17 cellular contexts compared by ENCODE assay signal in the genomic region with DNA sequence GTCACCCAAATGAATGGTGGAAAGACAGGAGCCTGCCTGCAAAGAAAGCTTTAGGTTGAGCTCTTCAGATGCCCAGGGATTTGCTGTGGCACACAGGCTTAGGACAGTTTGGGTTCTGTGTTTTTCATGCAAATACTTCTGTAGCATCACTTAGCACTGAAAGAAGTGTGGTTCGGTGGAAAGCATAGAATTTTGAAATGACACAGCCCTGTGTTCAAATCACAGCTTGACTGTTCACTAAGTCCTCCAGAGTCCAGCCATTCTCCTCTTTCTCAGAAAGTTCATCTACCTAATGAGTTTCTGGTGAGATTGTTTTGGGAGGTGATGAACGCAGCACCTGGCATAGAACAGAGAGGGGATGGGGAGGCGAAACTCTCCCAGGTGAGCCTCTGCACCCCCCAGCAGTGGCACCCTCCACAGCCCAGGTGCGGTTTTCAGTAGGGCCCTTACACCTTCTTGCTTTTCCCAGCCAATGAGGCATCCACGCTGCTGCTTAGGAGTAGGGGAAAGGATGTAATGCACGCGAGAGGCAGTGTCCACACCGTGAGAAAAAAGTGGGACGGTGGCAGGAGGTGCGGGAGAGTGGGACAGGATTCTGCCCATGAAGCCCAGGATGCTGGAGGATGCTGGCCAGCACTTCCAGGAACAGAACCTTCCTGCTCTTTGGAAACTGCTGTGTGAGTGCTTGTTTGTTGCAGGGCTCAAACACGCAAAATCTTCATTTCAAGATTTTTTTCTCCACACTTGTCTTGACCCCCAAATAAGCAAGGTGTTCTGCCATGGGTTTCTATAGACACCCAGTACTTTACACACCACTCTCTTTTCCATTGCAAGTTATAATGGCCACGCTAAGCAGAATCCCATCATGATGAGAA. TPM values are rescaled to one million over a fixed set of nuclear protein-coding genes. Genes with fewer than 3 reads are reported as not detected.
"Had no signal": no experiment of that assay in that cellular context is flagged by ENCODE, and none has a peak within 500 bp of the region (broad histone marks: within the 10 kb centered on the region; RNA-seq: fewer than 3 reads in every experiment).

No MANE protein-coding gene starts in this region.

- H3K4me3 Mint-ChIP-seq: activated CD4-positive, alpha-beta memory T cell treated with anti-CD3 and anti-CD28 coated beads, Interleukin-2, amount 10 ng/mL, durations not matched to agents 7 days and 5 days; activated CD4-positive, alpha-beta T cell treated with anti-CD3 and anti-CD28 coated beads for 36 hours; activated naive CD8-positive, alpha-beta T cell treated with anti-CD3 and anti-CD28 coated beads, Interleukin-2, amount 10 ng/mL, durations not matched to agents 7 days and 5 days; activated T-cell treated with anti-CD3 and anti-CD28 coated beads, Interleukin-2, amount 50 U/mL, for 4 hours; central memory CD8-positive, alpha-beta T cell had no signal

- H3K4me1 ChIP-seq: foreskin keratinocyte had no signal

- ATAC-seq: activated CD4-positive, alpha-beta T cell treated with anti-CD3 and anti-CD28 coated beads for 36 hours; activated T-cell treated with anti-CD3 and anti-CD28 coated beads, Interleukin-2, amount 50 U/mL, for 4 hours; foreskin keratinocyte; pancreas; stimulated activated effector memory CD8-positive, alpha-beta T cell treated with anti-CD3 and anti-CD28 coated beads, Interleukin-12 subunit alpha, Interleukin-12 subunit beta, amount 100 ng/mL, for 72 hours had no signal

- H3K36me3 Mint-ChIP-seq: activated naive CD8-positive, alpha-beta T cell treated with anti-CD3 and anti-CD28 coated beads, Interleukin-2, amount 10 ng/mL, durations not matched to agents 7 days and 5 days; brain; stimulated activated effector memory CD8-positive, alpha-beta T cell treated with anti-CD3 and anti-CD28 coated beads, Interleukin-12 subunit alpha, Interleukin-12 subunit beta, amount 100 ng/mL, for 72 hours had no signal

- H3K9me3 ChIP-seq: pancreas, thyroid gland had no signal

- DNase-seq: activated CD4-positive, alpha-beta memory T cell treated with anti-CD3 and anti-CD28 coated beads, Interleukin-2, amount 10 ng/mL, durations not matched to agents 7 days and 5 days; activated CD4-positive, alpha-beta T cell treated with anti-CD3 and anti-CD28 coated beads for 36 hours; activated gamma-delta T cell treated with Interleukin-2 at 50 U/mL for 16 hours; activated naive CD8-positive, alpha-beta T cell treated with anti-CD3 and anti-CD28 coated beads, Interleukin-2, amount 10 ng/mL, durations not matched to agents 7 days and 5 days; activated T-cell treated with anti-CD3 and anti-CD28 coated beads, Interleukin-2, amount 50 U/mL, for 4 hours; effector CD8-positive, alpha-beta T cell; foreskin keratinocyte; glutamatergic neuron; mesendoderm; pancreas; thyroid gland; WERI-Rb-1 had no signal

- H3K9me3 Mint-ChIP-seq: activated CD4-positive, alpha-beta memory T cell treated with anti-CD3 and anti-CD28 coated beads, Interleukin-2, amount 10 ng/mL, durations not matched to agents 7 days and 5 days; activated naive CD8-positive, alpha-beta T cell treated with anti-CD3 and anti-CD28 coated beads, Interleukin-2, amount 10 ng/mL, durations not matched to agents 7 days and 5 days; activated T-cell treated with anti-CD3 and anti-CD28 coated beads, Interleukin-2, amount 50 U/mL, for 4 hours; central memory CD8-positive, alpha-beta T cell; stimulated activated effector memory CD8-positive, alpha-beta T cell treated with anti-CD3 and anti-CD28 coated beads, Interleukin-12 subunit alpha, Interleukin-12 subunit beta, amount 100 ng/mL, for 72 hours had no signal

- H3K4me1 Mint-ChIP-seq: central memory CD8-positive, alpha-beta T cell had no signal

- H3K36me3 ChIP-seq: pancreas, thyroid gland, WERI-Rb-1 had no signal

- H3K27ac ChIP-seq: coronary artery, foreskin keratinocyte, pancreas, thyroid gland, WERI-Rb-1 had no signal

- H3K4me3 ChIP-seq: coronary artery, pancreas, thyroid gland had no signal

- H3K27ac Mint-ChIP-seq: activated CD4-positive, alpha-beta memory T cell treated with anti-CD3 and anti-CD28 coated beads, Interleukin-2, amount 10 ng/mL, durations not matched to agents 7 days and 5 days; activated CD4-positive, alpha-beta T cell treated with anti-CD3 and anti-CD28 coated beads for 36 hours; activated naive CD8-positive, alpha-beta T cell treated with anti-CD3 and anti-CD28 coated beads, Interleukin-2, amount 10 ng/mL, durations not matched to agents 7 days and 5 days; stimulated activated effector memory CD8-positive, alpha-beta T cell treated with anti-CD3 and anti-CD28 coated beads, Interleukin-12 subunit alpha, Interleukin-12 subunit beta, amount 100 ng/mL, for 72 hours had no signal

RNA-seq across cellular contexts. Expression of a gene that starts 11.6 kb away (rescaled TPM):
- total RNA-seq: activated CD4-positive, alpha-beta memory T cell treated with anti-CD3 and anti-CD28 coated beads, Interleukin-2, amount 10 ng/mL, durations not matched to agents 7 days and 5 days; activated CD4-positive, alpha-beta T cell treated with anti-CD3 and anti-CD28 coated beads for 36 hours; activated naive CD8-positive, alpha-beta T cell treated with anti-CD3 and anti-CD28 coated beads, Interleukin-2, amount 10 ng/mL, durations not matched to agents 7 days and 5 days; activated T-cell treated with anti-CD3 and anti-CD28 coated beads, Interleukin-2, amount 50 U/mL, for 4 hours; foreskin keratinocyte; pancreas; T-helper 1 cell treated with Interleukin-12 subunit alpha and Interleukin-12 subunit beta and Interleukin-4 antibody, amounts not matched to agents 30 ng/mL and 1 ng/mL, for 36 hours had no signal
